ENCODE assay signal across 29 cellular contexts in genomic region chr13:44825951-44826350, GRCh38.
"Had no signal": no experiment of that assay in that cellular context is flagged by ENCODE, and none has a peak within 500 bp of the region (broad histone marks: within the 10 kb centered on the region; RNA-seq: fewer than 3 reads in every experiment).

No MANE protein-coding gene starts in this region.

- H3K9ac ChIP-seq: neural progenitor cell had no signal

- H3K9me3 Mint-ChIP-seq: natural killer cell; nephron; neural progenitor cell; stimulated activated memory B cell treated with anti-CD40 and anti-IgM and Interleukin-4, amounts not matched to agents 10 μg/mL and 1 μg/mL and 100 μg/mL, for 72 hours; stimulated activated naive CD8-positive, alpha-beta T cell treated with anti-CD3 and anti-CD28 coated beads, Interleukin-15, amount 100 ng/mL, for 72 hours; type B pancreatic cell had no signal

- H3K4me2 ChIP-seq: neural progenitor cell, smooth muscle cell had no signal

- H2AFZ ChIP-seq: neural progenitor cell had no signal

- H3K36me3 Mint-ChIP-seq: natural killer cell; neural progenitor cell; stimulated activated memory B cell treated with anti-CD40 and anti-IgM and Interleukin-4, amounts not matched to agents 10 μg/mL and 1 μg/mL and 100 μg/mL, for 72 hours; type B pancreatic cell had no signal

- H3K27me3 ChIP-seq: neural progenitor cell, neutrophil, pancreas, right atrium auricular region, spleen, suprapubic skin, testis, tibial artery, transverse colon, upper lobe of right lung, uterus had no signal

- H3K27ac Mint-ChIP-seq: natural killer cell; nephron; neural progenitor cell; stimulated activated memory B cell treated with anti-CD40 and anti-IgM and Interleukin-4, amounts not matched to agents 10 μg/mL and 1 μg/mL and 100 μg/mL, for 72 hours; stimulated activated naive CD8-positive, alpha-beta T cell treated with anti-CD3 and anti-CD28 coated beads, Interleukin-15, amount 100 ng/mL, for 72 hours; type B pancreatic cell had no signal

- H3K4me3 Mint-ChIP-seq: natural killer cell; nephron; neural progenitor cell; stimulated activated memory B cell treated with anti-CD40 and anti-IgM and Interleukin-4, amounts not matched to agents 10 μg/mL and 1 μg/mL and 100 μg/mL, for 72 hours; stimulated activated naive CD8-positive, alpha-beta T cell treated with anti-CD3 and anti-CD28 coated beads, Interleukin-15, amount 100 ng/mL, for 72 hours; type B pancreatic cell had no signal

- H3K4me1 Mint-ChIP-seq: natural killer cell; nephron; neural progenitor cell; stimulated activated memory B cell treated with anti-CD40 and anti-IgM and Interleukin-4, amounts not matched to agents 10 μg/mL and 1 μg/mL and 100 μg/mL, for 72 hours; stimulated activated naive CD8-positive, alpha-beta T cell treated with anti-CD3 and anti-CD28 coated beads, Interleukin-15, amount 100 ng/mL, for 72 hours had no signal

- H3K4me1 ChIP-seq: neural progenitor cell, pancreas, prostate gland, right atrium auricular region, spleen, suprapubic skin, testis, tibial artery, transverse colon, upper lobe of right lung, uterus had no signal

- H3K9me3 ChIP-seq: neutrophil, pancreas, prostate gland, suprapubic skin, testis, tibial artery, transverse colon, upper lobe of right lung, uterus had no signal

- H3K4me3 ChIP-seq: neural progenitor cell, pancreas, prostate gland, right atrium auricular region, skin epidermis, smooth muscle cell, spleen, suprapubic skin, testis, tibial artery, transverse colon, upper lobe of right lung, uterus had no signal

- H3K27me3 Mint-ChIP-seq: type B pancreatic cell had no signal

- H3K36me3 ChIP-seq: neural progenitor cell, neutrophil, pancreas, prostate gland, right atrium auricular region, spleen, suprapubic skin, tibial artery, transverse colon, upper lobe of right lung, uterus had no signal

- DNase-seq: natural killer cell; nucleus accumbens; pancreas; retina; spleen; stimulated activated CD4-positive, alpha-beta T cell treated with anti-CD3 and anti-CD28 coated beads, Interleukin-12 subunit alpha, Interleukin-12 subunit beta, amount 100 ng/mL, for 4 hours; stimulated activated CD4-positive, alpha-beta T cell treated with anti-CD3 and anti-CD28 coated beads, Interleukin-1b, Interleukin-23, amount 100 ng/mL, for 48 hours; stimulated activated CD4-positive, alpha-beta T cell treated with anti-CD3 and anti-CD28 coated beads, Interleukin-4, amount 100 ng/mL, for 1 hour; stimulated activated CD4-positive, alpha-beta T cell treated with anti-CD3 and anti-CD28 coated beads, Interleukin-4, amount 100 ng/mL, for 4 hours; stimulated activated CD8-positive, alpha-beta memory T cell treated with anti-CD3 and anti-CD28 coated beads, Interleukin-4, amount 100 ng/mL, for 48 hours; stimulated activated naive CD4-positive, alpha-beta T cell; stimulated activated naive CD8-positive, alpha-beta T cell treated with anti-CD3 and anti-CD28 coated beads, Interleukin-15, amount 100 ng/mL, for 72 hours; stimulated activated naive CD8-positive, alpha-beta T cell treated with anti-CD3 and anti-CD28 coated beads, Interleukin-15, Interleukin-2, amounts not matched to agents 100 U/mL and 50 U/mL, for 24 hours; substantia nigra; testis; tibial artery; transverse colon; upper lobe of right lung; uterus had no signal

- H3K27ac ChIP-seq: neural progenitor cell, neutrophil, pancreas, right atrium auricular region, skin epidermis, spleen, suprapubic skin, testis, tibial artery, transverse colon, upper lobe of right lung, uterus had no signal
